In the genomic region with DNA sequence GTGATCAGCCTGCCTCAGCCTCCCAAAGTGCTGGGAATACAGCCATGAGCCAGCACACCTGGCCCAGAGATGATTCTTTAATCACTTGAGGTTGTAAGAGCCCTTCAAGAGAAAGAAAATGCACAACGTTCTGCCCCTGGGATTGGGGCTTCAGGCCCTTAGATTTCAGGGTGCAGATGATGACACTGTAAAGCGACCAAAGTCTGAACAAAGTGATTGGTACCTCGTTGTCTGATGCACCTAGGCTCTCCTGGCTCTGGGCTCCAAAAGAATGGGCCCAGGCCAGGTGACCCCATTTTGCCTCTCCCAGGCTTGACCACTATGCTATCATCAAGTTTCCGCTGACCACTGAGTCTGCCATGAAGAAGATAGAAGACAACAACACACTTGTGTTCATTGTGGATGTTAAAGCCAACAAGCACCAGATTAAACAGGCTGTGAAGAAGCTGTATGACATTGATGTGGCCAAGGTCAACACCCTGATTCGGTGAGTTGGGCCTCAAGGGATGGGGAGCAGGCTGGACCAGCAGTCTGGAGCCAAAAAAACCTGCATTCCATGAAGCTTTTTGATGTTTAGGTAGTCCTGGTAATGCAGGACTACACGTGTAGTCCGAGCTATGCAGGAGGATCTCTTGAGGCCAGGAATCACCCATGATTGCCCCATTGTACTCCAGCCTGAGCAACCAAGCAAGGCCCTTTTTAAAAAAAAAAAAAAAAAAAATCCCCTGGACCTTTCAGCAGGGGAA, we compare ENCODE assay signal across 11 cellular contexts. TPM values are rescaled to one million over a fixed set of nuclear protein-coding genes. Genes with fewer than 3 reads are reported as not detected.
DNase-seq lines count a peak whose midpoint lies in the region; ATAC-seq, FAIRE-seq and TF ChIP-seq lines count a peak whose summit lies in the region.
"Had no signal": no experiment of that assay in that cellular context is flagged by ENCODE, and none has a peak within 500 bp of the region (broad histone marks: within the 10 kb centered on the region; RNA-seq: fewer than 3 reads in every experiment).

No MANE protein-coding gene starts in this region.

- H3K4me1 Mint-ChIP-seq in activated CD8-positive, alpha-beta memory T cell treated with anti-CD3 and anti-CD28 coated beads, Interleukin-2, amount 10 ng/mL, durations not matched to agents 7 days and 5 days: peaks cover 53% of the 10 kb centered on the region

- H3K4me2 ChIP-seq in OCI-LY3 (ENCODE audit: low read length): peak overlapping the region; percentile 99
- peak overlapping the region; percentile 74 for H3K4me2 ChIP-seq in endothelial cell of umbilical vein (ENCODE audit: insufficient read depth, low read length)

- H4K20me1 ChIP-seq in OCI-LY3 (ENCODE audit: insufficient read depth, low read length) (peaks cover 32% of the 10 kb centered on the region), endothelial cell of umbilical vein (replicated peaks; ENCODE audit: control insufficient read depth, extremely low read depth, insufficient read depth, low read length) (no peaks in the 10 kb centered on the region)

- H3K27me3 Mint-ChIP-seq in activated CD8-positive, alpha-beta memory T cell treated with anti-CD3 and anti-CD28 coated beads, Interleukin-2, amount 10 ng/mL, durations not matched to agents 7 days and 5 days: peaks cover 9% of the 10 kb centered on the region

- DNase-seq in activated CD8-positive, alpha-beta memory T cell treated with anti-CD3 and anti-CD28 coated beads, Interleukin-2, amount 10 ng/mL, durations not matched to agents 7 days and 5 days: no peak
- no peak for DNase-seq in activated CD8-positive, alpha-beta memory T cell treated with anti-CD3 and anti-CD28 coated beads, Interleukin-2, amount 50 U/mL, for 48 hours
- no peak for DNase-seq in endothelial cell of umbilical vein (ENCODE audit: low read depth, low spot score)
- no peak for DNase-seq in skeletal muscle cell (ENCODE audit: low read depth)
- DNase-seq in putamen (ENCODE audit: low spot score): no peak
- DNase-seq in posterior cingulate gyrus: no peak
- DNase-seq: activated CD4-positive, alpha-beta T cell treated with anti-CD3 and anti-CD28 coated beads for 4 hours; NCI-H748 treated with DMSO at 0.1 percent for 48 hours had no signal

- H3K4me1 ChIP-seq in OCI-LY3 (ENCODE audit: low read length) (peaks cover 45% of the 10 kb centered on the region), endothelial cell of umbilical vein (ENCODE audit: control insufficient read depth, extremely low read depth, insufficient read depth, low read length) (peaks cover 46% of the 10 kb centered on the region)

- no TSS peak for BruUV-seq in endothelial cell of umbilical vein (replicated peaks; lab: Mats Ljungman, UMichigan)

- H2AFZ ChIP-seq in OCI-LY3 (ENCODE audit: low read depth, low read length) (no peak overlapping the region), endothelial cell of umbilical vein (ENCODE audit: low read depth, low read length) (no peak overlapping the region)

- POLR2A ChIA-PET in endothelial cell of umbilical vein (lab: Charles Lee): interaction anchor here (0.6 kb wide), 1 partner anchor 65 kb away, joined by 5 read pairs; no protein-coding TSS in a partner anchor

- H3K9me3 ChIP-seq in OCI-LY3 (ENCODE audit: insufficient read depth, low read length) (no peaks in the 10 kb centered on the region), endothelial cell of umbilical vein (replicated peaks; ENCODE audit: control insufficient read depth, insufficient read depth, low read length) (no peaks in the 10 kb centered on the region)

- no peaks in the 10 kb centered on the region for H3K27me3 ChIP-seq in OCI-LY3 (ENCODE audit: low read depth, low read length)
- H3K27me3 ChIP-seq in endothelial cell of umbilical vein (ENCODE audit: control insufficient read depth in 2 of 2, insufficient read depth in 2 of 2, low read length in 2 of 2): no peaks in the 10 kb centered on the region

- H3K79me2 ChIP-seq in OCI-LY3 (ENCODE audit: low read length): peaks cover 68% of the 10 kb centered on the region
- H3K79me2 ChIP-seq in endothelial cell of umbilical vein (ENCODE audit: control insufficient read depth, insufficient read depth, low read length): peaks cover 38% of the 10 kb centered on the region

- peak overlapping the region; percentile 98 for H3K27ac Mint-ChIP-seq in activated CD8-positive, alpha-beta memory T cell treated with anti-CD3 and anti-CD28 coated beads, Interleukin-2, amount 10 ng/mL, durations not matched to agents 7 days and 5 days

- no peak for FAIRE-seq in endothelial cell of umbilical vein (lab: Jason Lieb, UNC)
- FAIRE-seq: GM18507 had no signal

- H3K9me1 ChIP-seq in endothelial cell of umbilical vein (replicated peaks; ENCODE audit: control insufficient read depth, extremely low read depth, insufficient read depth, low read length): no peaks in the 10 kb centered on the region

- H3K36me3 Mint-ChIP-seq in activated CD8-positive, alpha-beta memory T cell treated with anti-CD3 and anti-CD28 coated beads, Interleukin-2, amount 10 ng/mL, durations not matched to agents 7 days and 5 days: peaks cover 51% of the 10 kb centered on the region

- H3K4me3 ChIP-seq in OCI-LY3 (ENCODE audit: low read length) (peak overlapping the region; percentile 93), endothelial cell of umbilical vein (replicated peaks in 1 of 3; ENCODE audit: insufficient read depth in 1 of 3, low read depth in 1 of 3, low read length in 3 of 3) (peak overlapping the region in 1 of 3 experiments; percentile 6), skeletal muscle cell (ENCODE audit: low read depth, low read length) (peak overlapping the region; percentile 5)

- H3K36me3 ChIP-seq in OCI-LY3 (replicated peaks; ENCODE audit: low read depth, low read length) (peaks cover 47% of the 10 kb centered on the region), endothelial cell of umbilical vein (ENCODE audit: control insufficient read depth in 2 of 2, extremely low read depth in 1 of 2, insufficient read depth in 2 of 2, low read length in 2 of 2) (peaks cover 17 to 19% of the 10 kb centered on the region in 2 experiments)

- TF ChIP-seq CTCF in OCI-LY3 (IDR thresholded peaks at IDR 0.05; ENCODE audit: low read depth, low read length) (no peak), endothelial cell of umbilical vein (IDR thresholded peaks at IDR 0.05; ENCODE audit: extremely low read depth in 1 of 2, insufficient read depth in 1 of 2, low read depth in 1 of 2, low read length in 2 of 2) (no peak)

- intact Hi-C loops in endothelial cell of umbilical vein (cut with micrococcal nuclease) (no loop called here), posterior cingulate gyrus (cut with DNase I) (no loop called here)

- TF ChIP-seq POLR2A in endothelial cell of umbilical vein (IDR thresholded peaks at IDR 0.05; ENCODE audit: low read depth, low read length): peak; percentile 41

- no peaks in the 10 kb centered on the region for H3K9me3 Mint-ChIP-seq in activated CD8-positive, alpha-beta memory T cell treated with anti-CD3 and anti-CD28 coated beads, Interleukin-2, amount 10 ng/mL, durations not matched to agents 7 days and 5 days (ENCODE audit: low read depth)

- peak overlapping the region; percentile 100 for H3K4me3 Mint-ChIP-seq in activated CD8-positive, alpha-beta memory T cell treated with anti-CD3 and anti-CD28 coated beads, Interleukin-2, amount 10 ng/mL, durations not matched to agents 7 days and 5 days

- dilution Hi-C loops in endothelial cell of umbilical vein (cut with MboI; ENCODE audit: extremely low pct_ligation_motif_present, low sequenced_read_pairs): no loop called here

- CTCF ChIA-PET in activated CD8-positive, alpha-beta memory T cell treated with anti-CD3 and anti-CD28 coated beads, Interleukin-2, amount 10 ng/mL, durations not matched to agents 7 days and 5 days (lab: Charles Lee): interaction anchor here (1.3 to 4.5 kb wide), 5 partner anchors 11 to 230 kb away, joined by 4 to 37 read pairs (median 10); partner anchors contain the start of genes PHF12 and PROCA1
- CTCF ChIA-PET in endothelial cell of umbilical vein (lab: Charles Lee): interaction anchor here (13.7 kb wide), 1 partner anchor 25 kb away, joined by 602 read pairs; the partner anchor contains the start of gene TRAF4

- H3K27ac ChIP-seq in OCI-LY3 (ENCODE audit: low read length) (peak overlapping the region; percentile 100), endothelial cell of umbilical vein (ENCODE audit: insufficient read depth, low read depth, low read length) (no peak overlapping the region)

- ATAC-seq in activated CD8-positive, alpha-beta memory T cell treated with anti-CD3 and anti-CD28 coated beads, Interleukin-2, amount 10 ng/mL, durations not matched to agents 7 days and 5 days: no peak
- no peak for ATAC-seq in GM18907 (IDR thresholded peaks at IDR 0.05; ENCODE audit: unreplicated experiment)

- H3K9ac ChIP-seq in OCI-LY3 (ENCODE audit: low read length): peak overlapping the region; percentile 100
- no peak overlapping the region for H3K9ac ChIP-seq in endothelial cell of umbilical vein (replicated peaks; ENCODE audit: extremely low read depth, insufficient read depth, low read length)

RNA-seq across cellular contexts. Expression of gene RPL23A, which starts 2.8 kb away (rescaled TPM):
- total RNA-seq in activated CD8-positive, alpha-beta memory T cell treated with anti-CD3 and anti-CD28 coated beads, Interleukin-2, amount 10 ng/mL, durations not matched to agents 7 days and 5 days: 1,000 to 10,000 TPM; 1,823 to 1,960 TPM
- total RNA-seq in endothelial cell of umbilical vein: 1,554 and 1,573 TPM in 2 replicates
- 717 and 827 TPM in 2 replicates for polyA plus RNA-seq in endothelial cell of umbilical vein
- 993 and 1,226 TPM in 2 replicates for polyA plus RNA-seq in endothelial cell of umbilical vein (2011; cell fraction: cytosol; rRNA removed)
- 339 and 378 TPM in 2 replicates for polyA plus RNA-seq in endothelial cell of umbilical vein (2011; cell fraction: nucleus; rRNA removed)
- 2,014 and 2,153 TPM in 2 replicates for polyA plus RNA-seq in endothelial cell of umbilical vein (2012)
- polyA minus RNA-seq in endothelial cell of umbilical vein: 684 and 801 TPM in 2 replicates
- 892 TPM for polyA minus RNA-seq in endothelial cell of umbilical vein (2011; cell fraction: cytosol; rRNA and poly(A)+ RNA removed)
- 133 and 142 TPM in 2 replicates for polyA minus RNA-seq in endothelial cell of umbilical vein (2011; cell fraction: nucleus; rRNA and poly(A)+ RNA removed)

RNA-seq across cellular contexts. Expression of gene TLCD1, which starts 3.4 kb away (rescaled TPM):
- total RNA-seq in activated CD8-positive, alpha-beta memory T cell treated with anti-CD3 and anti-CD28 coated beads, Interleukin-2, amount 10 ng/mL, durations not matched to agents 7 days and 5 days: 1 to 10 TPM; 3.2 to 5.6 TPM
- 1.8 and 2.6 TPM in 2 replicates for total RNA-seq in endothelial cell of umbilical vein
- polyA plus RNA-seq in endothelial cell of umbilical vein: 6.8 and 8.1 TPM in 2 replicates
- 3.7 and 4.1 TPM in 2 replicates for polyA plus RNA-seq in endothelial cell of umbilical vein (2011; cell fraction: cytosol; rRNA removed)
- 1.3 TPM in 2 replicates for polyA plus RNA-seq in endothelial cell of umbilical vein (2011; cell fraction: nucleus; rRNA removed)
- 4.2 and 4.8 TPM in 2 replicates for polyA plus RNA-seq in endothelial cell of umbilical vein (2012)
- 4.9 and 10.5 TPM in 2 replicates for polyA minus RNA-seq in endothelial cell of umbilical vein
- 15.7 TPM for polyA minus RNA-seq in endothelial cell of umbilical vein (2011; cell fraction: cytosol; rRNA and poly(A)+ RNA removed)
- 2.3 and 3.2 TPM in 2 replicates for polyA minus RNA-seq in endothelial cell of umbilical vein (2011; cell fraction: nucleus; rRNA and poly(A)+ RNA removed)

RNA-seq across cellular contexts. Expression of gene RAB34, which starts 4.9 kb away (rescaled TPM):
- total RNA-seq in activated CD8-positive, alpha-beta memory T cell treated with anti-CD3 and anti-CD28 coated beads, Interleukin-2, amount 10 ng/mL, durations not matched to agents 7 days and 5 days: 1 to 10 TPM; 5.6 to 8.3 TPM
- total RNA-seq in endothelial cell of umbilical vein: 62.3 and 87.1 TPM in 2 replicates
- polyA plus RNA-seq in endothelial cell of umbilical vein: 113 and 116 TPM in 2 replicates
- polyA plus RNA-seq in endothelial cell of umbilical vein (2011; cell fraction: cytosol; rRNA removed): 104 and 108 TPM in 2 replicates
- polyA plus RNA-seq in endothelial cell of umbilical vein (2011; cell fraction: nucleus; rRNA removed): 104 and 112 TPM in 2 replicates
- 137 and 148 TPM in 2 replicates for polyA plus RNA-seq in endothelial cell of umbilical vein (2012)
- 83.4 and 110 TPM in 2 replicates for polyA minus RNA-seq in endothelial cell of umbilical vein
- polyA minus RNA-seq in endothelial cell of umbilical vein (2011; cell fraction: cytosol; rRNA and poly(A)+ RNA removed): 101 TPM
- polyA minus RNA-seq in endothelial cell of umbilical vein (2011; cell fraction: nucleus; rRNA and poly(A)+ RNA removed): 18.9 and 21.4 TPM in 2 replicates

RNA-seq across cellular contexts. Expression of gene NEK8, which starts 6.0 kb away (rescaled TPM):
- 1 to 10 TPM; 3.6 to 5.1 TPM for total RNA-seq in activated CD8-positive, alpha-beta memory T cell treated with anti-CD3 and anti-CD28 coated beads, Interleukin-2, amount 10 ng/mL, durations not matched to agents 7 days and 5 days
- 3.0 and 3.1 TPM in 2 replicates for total RNA-seq in endothelial cell of umbilical vein
- polyA plus RNA-seq in endothelial cell of umbilical vein: 3.2 and 3.6 TPM in 2 replicates
- 2.5 TPM in 2 replicates for polyA plus RNA-seq in endothelial cell of umbilical vein (2011; cell fraction: cytosol; rRNA removed)
- 9.8 and 10.0 TPM in 2 replicates for polyA plus RNA-seq in endothelial cell of umbilical vein (2011; cell fraction: nucleus; rRNA removed)
- polyA plus RNA-seq in endothelial cell of umbilical vein (2012): 1.4 and 2.8 TPM in 2 replicates
- polyA minus RNA-seq in endothelial cell of umbilical vein: 8.2 and 12.0 TPM in 2 replicates
- polyA minus RNA-seq in endothelial cell of umbilical vein (2011; cell fraction: cytosol; rRNA and poly(A)+ RNA removed): 2.8 TPM
- 3.2 and 5.9 TPM in 2 replicates for polyA minus RNA-seq in endothelial cell of umbilical vein (2011; cell fraction: nucleus; rRNA and poly(A)+ RNA removed)

RNA-seq across cellular contexts. Expression of gene PROCA1, which starts 10.9 kb away (rescaled TPM):
- 1 to 10 TPM; 6.1 to 9.0 TPM for total RNA-seq in activated CD8-positive, alpha-beta memory T cell treated with anti-CD3 and anti-CD28 coated beads, Interleukin-2, amount 10 ng/mL, durations not matched to agents 7 days and 5 days
- total RNA-seq in endothelial cell of umbilical vein: 2.1 and 2.6 TPM in 2 replicates
- 2.0 and 2.1 TPM in 2 replicates for polyA plus RNA-seq in endothelial cell of umbilical vein
- polyA plus RNA-seq in endothelial cell of umbilical vein (2011; cell fraction: cytosol; rRNA removed): 0.65 and 1.5 TPM in 2 replicates
- 8.1 and 10.7 TPM in 2 replicates for polyA plus RNA-seq in endothelial cell of umbilical vein (2011; cell fraction: nucleus; rRNA removed)
- 1.0 and 1.2 TPM in 2 replicates for polyA plus RNA-seq in endothelial cell of umbilical vein (2012)
- polyA minus RNA-seq in endothelial cell of umbilical vein: 1.2 and 3.5 TPM in 2 replicates
- polyA minus RNA-seq in endothelial cell of umbilical vein (2011; cell fraction: cytosol; rRNA and poly(A)+ RNA removed): 1.4 TPM
- 1.1 and 2.9 TPM in 2 replicates for polyA minus RNA-seq in endothelial cell of umbilical vein (2011; cell fraction: nucleus; rRNA and poly(A)+ RNA removed)
